8 cellular contexts compared by ENCODE assay signal in the genomic region with DNA sequence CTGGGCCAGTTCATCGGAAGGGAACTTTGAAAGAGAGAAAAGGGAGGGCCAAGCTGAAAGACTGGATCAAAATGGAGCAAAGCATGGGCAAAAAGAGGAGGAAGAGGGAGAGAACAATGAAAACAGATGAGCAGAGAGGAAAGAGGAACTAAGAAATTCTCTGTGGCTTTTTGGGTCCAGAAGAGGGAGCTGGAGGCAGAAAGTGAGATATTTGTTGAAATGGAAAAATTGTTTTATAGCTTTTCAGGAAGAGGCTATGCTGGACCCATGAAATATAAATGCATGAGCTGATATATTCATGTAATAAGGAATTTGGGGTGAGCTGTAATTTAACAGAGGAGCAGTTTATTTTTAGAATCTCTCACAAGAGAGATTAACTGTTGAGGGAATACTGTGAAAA.
DNase-seq lines count a peak whose midpoint lies in the region; ATAC-seq and TF ChIP-seq lines count a peak whose summit lies in the region.

No MANE protein-coding gene starts in this region.

- no peaks in the 10 kb centered on the region for H3K27me3 ChIP-seq in DND-41 (ENCODE audit: insufficient read depth, low read length, poor library complexity)

- no peak overlapping the region for H3K4me3 ChIP-seq in DND-41 (ENCODE audit: low read depth in 1 of 2, low read length in 2 of 2)

- H3K79me2 ChIP-seq in DND-41 (ENCODE audit: insufficient read depth, low read length): no peaks in the 10 kb centered on the region

- no peaks in the 10 kb centered on the region for H3K36me3 ChIP-seq in DND-41 (ENCODE audit: insufficient read depth, low read length)

- ATAC-seq in DND-41 (ENCODE audit: insufficient read depth, low read depth) (no peak), GM19468 (IDR thresholded peaks at IDR 0.05; ENCODE audit: extremely low read depth, unreplicated experiment) (peak; percentile 72), HG03139 (IDR thresholded peaks at IDR 0.05; ENCODE audit: unreplicated experiment) (peak; percentile 82)

- H4K20me1 ChIP-seq in DND-41 (ENCODE audit: insufficient read depth, low read length): no peaks in the 10 kb centered on the region

- no peaks in the 10 kb centered on the region for H3K9me3 ChIP-seq in DND-41 (ENCODE audit: insufficient read depth, low read length, severe bottlenecking)

- peak; percentile 9 for TF ChIP-seq CTCF in DND-41 (IDR thresholded peaks at IDR 0.05; ENCODE audit: borderline replicate concordance, extremely low read depth, low read length, poor library complexity, severe bottlenecking)

- no peak for DNase-seq in DND-41
- DNase-seq in cerebellar cortex (ENCODE audit: low spot score): peak; percentile 1
- DNase-seq in effector CD8-positive, alpha-beta T cell (lab: John Stamatoyannopoulos, UW): no peak
- no peak for DNase-seq in cerebellar nuclear complex (lab: John Stamatoyannopoulos, UW)
- DNase-seq in dermis blood vessel endothelial cell: no peak
- no peak for DNase-seq in kidney tubule cell (ENCODE audit: low spot score)

- no peak overlapping the region for H3K9ac ChIP-seq in DND-41 (ENCODE audit: low read depth, low read length)

- peak overlapping the region; percentile 39; the same call in 1 of the 2 replicates for H2AFZ ChIP-seq in DND-41 (ENCODE audit: low read depth, low read length)

- no peaks in the 10 kb centered on the region for H3K4me1 ChIP-seq in DND-41 (ENCODE audit: insufficient read depth, low read length)

- H3K4me2 ChIP-seq in DND-41 (ENCODE audit: insufficient read depth, low read length): no peak overlapping the region

- H3K27ac ChIP-seq in DND-41 (ENCODE audit: low read length): no peak overlapping the region
